ENCODE assay signal across 10 cellular contexts in genomic region chr14:102568115-102568614, GRCh38. TPM values are rescaled to one million over a fixed set of nuclear protein-coding genes. Genes with fewer than 3 reads are reported as not detected.
DNase-seq lines count a peak whose midpoint lies in the region; ATAC-seq and TF ChIP-seq lines count a peak whose summit lies in the region.
"Had no signal": no experiment of that assay in that cellular context is flagged by ENCODE, and none has a peak within 500 bp of the region (broad histone marks: within the 10 kb centered on the region; RNA-seq: fewer than 3 reads in every experiment).

No MANE protein-coding gene starts in this region.

- H4K20me1 ChIP-seq in hepatocyte (ENCODE audit: insufficient read depth, poor library complexity, severe bottlenecking) = no peaks in the 10 kb centered on the region

- H2AFZ ChIP-seq in hepatocyte = peak overlapping the region; percentile 57

- DNase-seq in HuH-7 (ENCODE audit: low spot score) = peak; percentile 58
- peak; percentile 26 for DNase-seq in activated CD4-positive, alpha-beta T cell treated with anti-CD3 and anti-CD28 coated beads, Interleukin-2, amount 50 U/mL, for 1 hour
- DNase-seq in hepatocyte (ENCODE audit: low spot score) = peak; percentile 65
- peak; percentile 7 to 20 for DNase-seq in stimulated activated CD8-positive, alpha-beta memory T cell treated with anti-CD3 and anti-CD28 coated beads, Interleukin-7, amount 100 ng/mL, for 1 hour (ENCODE audit: low read depth in 2 of 2)
- no peak for DNase-seq in NCI-H128 (lab: John Stamatoyannopoulos, UW; ENCODE audit: unreplicated experiment)
- no peak for DNase-seq in AML-193 (lab: John Stamatoyannopoulos, UW)

- ATAC-seq in GM18502 (IDR thresholded peaks at IDR 0.05; ENCODE audit: poor library complexity, unreplicated experiment) = no peak
- no peak for ATAC-seq in GM21423 (IDR thresholded peaks at IDR 0.05; ENCODE audit: unreplicated experiment)

- no peaks in the 10 kb centered on the region for H3K36me3 ChIP-seq in hepatocyte (replicated peaks; ENCODE audit: insufficient read depth, low read depth)
- H3K36me3 ChIP-seq: HAP-1 had no signal

- H3K4me3 ChIP-seq in hepatocyte = no peak overlapping the region
- H3K4me3 ChIP-seq: HAP-1 had no signal

- 52% methylated on average over 7 of the region's 7 CpGs for WGBS in hepatocyte (ENCODE audit: low lambda C conversion rate, missing lambda C conversion rate)

- H3K4me2 ChIP-seq in hepatocyte = peak overlapping the region; percentile 63

- no peaks in the 10 kb centered on the region for H3K9me3 ChIP-seq in hepatocyte (ENCODE audit: low read depth)

- H3K27me3 ChIP-seq in hepatocyte = no peaks in the 10 kb centered on the region

- no peak for TF ChIP-seq CTCF in hepatocyte (IDR thresholded peaks at IDR 0.05; ENCODE audit: poor library complexity)

- no peaks in the 10 kb centered on the region for H3K79me2 ChIP-seq in hepatocyte

- H3K4me1 ChIP-seq in hepatocyte (ENCODE audit: insufficient read depth) = peaks cover 4% of the 10 kb centered on the region

- no peaks in the 10 kb centered on the region for H3K9me2 ChIP-seq in hepatocyte (replicated peaks; ENCODE audit: insufficient read depth)

- peak overlapping the region; percentile 60 for H3K27ac ChIP-seq in hepatocyte
- H3K27ac ChIP-seq: VCaP had no signal

RNA-seq across cellular contexts. Expression of gene RCOR1, which starts 24.3 kb away (rescaled TPM):
- 27.0 and 30.2 TPM in 2 replicates for total RNA-seq in hepatocyte
- polyA plus RNA-seq in hepatocyte = 9.9 and 12.2 TPM in 2 replicates

RNA-seq across cellular contexts. Expression of gene ANKRD9, which starts 58.6 kb away (rescaled TPM):
- total RNA-seq in hepatocyte = 43.8 and 46.5 TPM in 2 replicates
- 88.1 and 90.7 TPM in 2 replicates for polyA plus RNA-seq in hepatocyte

Comparison
In these comparisons a context has a peak if more than half of its experiments do, and no peak if none do; other contexts are left out.
1. DNase-seq: peak in HuH-7 (single experiment), activated CD4-positive, alpha-beta T cell treated with anti-CD3 and anti-CD28 coated beads, Interleukin-2, amount 50 U/mL, for 1 hour (single experiment), hepatocyte (single experiment) and stimulated activated CD8-positive, alpha-beta memory T cell treated with anti-CD3 and anti-CD28 coated beads, Interleukin-7, amount 100 ng/mL, for 1 hour (2 of 2); none in NCI-H128 (single experiment) and AML-193 (0 of 2).